In genomic region chr1:6245869-6246496, GRCh38 we compare ENCODE assay signal across 1 cellular context.
TF ChIP-seq lines count a peak whose summit lies in the region.

No MANE protein-coding gene starts in this region.

TF ChIP-seq in HepG2, 621 proteins besides CTCF, POLR2A, EP300 and RAD21:
- no peak for TF ChIP-seq MXD1 (CRISPR knock-in tag; IDR thresholded peaks at IDR 0.05)
- 0 out of 2 replicates have a peak, but pooled peaks have one; percentile 8 for TF ChIP-seq PHF8 (CRISPR knock-in tag; IDR thresholded peaks at IDR 0.05)
TF ChIP-seq in HepG2: peak in this region for 1.
